In the genomic region with DNA sequence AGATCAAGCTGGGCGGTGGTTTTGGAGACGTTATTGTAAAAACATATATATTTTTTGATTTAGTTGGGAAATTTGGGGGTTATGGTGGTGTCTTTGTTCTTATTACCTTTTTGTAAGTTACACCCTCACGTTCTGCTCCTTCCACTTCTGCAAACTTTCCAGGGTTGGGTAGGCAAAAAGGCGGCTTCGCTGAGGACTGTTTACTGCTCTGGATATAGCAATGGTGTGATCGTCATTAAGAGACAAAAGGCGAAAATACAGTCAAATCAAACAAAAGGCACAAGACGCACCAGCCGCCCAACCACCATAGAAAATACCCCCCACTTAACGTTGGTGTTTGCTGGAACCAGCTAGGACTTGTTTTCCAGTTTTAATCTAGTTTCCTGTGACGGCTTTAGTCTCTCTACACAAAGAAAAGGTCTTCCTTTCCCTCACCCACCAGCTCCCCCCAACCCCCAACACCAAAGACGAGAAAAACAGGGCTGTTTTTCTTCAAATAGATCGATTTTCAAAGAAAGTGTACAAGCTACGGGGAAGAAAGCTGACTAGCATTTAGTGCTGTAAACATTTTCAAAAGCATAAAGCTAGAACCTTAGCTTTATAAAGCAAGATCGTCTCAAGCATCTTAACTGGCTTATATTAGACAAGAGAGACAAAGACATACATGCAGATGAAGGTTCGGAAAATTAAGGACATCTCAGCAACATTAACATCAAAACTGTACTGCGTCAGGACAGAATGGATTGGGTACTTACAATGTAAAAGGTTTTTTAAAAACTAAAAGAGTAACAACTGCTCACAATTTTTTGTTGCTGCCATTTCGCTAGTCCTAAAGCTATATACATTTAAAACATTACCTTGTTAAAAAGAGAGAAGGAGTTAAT, we compare ENCODE assay signal across 8 cellular contexts. TPM values are rescaled to one million over a fixed set of nuclear protein-coding genes. Genes with fewer than 3 reads are reported as not detected.
A peak's percentile ranks its signal among the peaks of the same experiment; 100 is the strongest.
DNase-seq lines count a peak whose midpoint lies in the region; ATAC-seq and TF ChIP-seq lines count a peak whose summit lies in the region.

No MANE protein-coding gene starts in this region.

- H3K4me1 ChIP-seq in psoas muscle, result peaks cover 40% of the 10 kb centered on the region

- H3K36me3 ChIP-seq in psoas muscle (ENCODE audit: insufficient read depth in 1 of 2, low read depth in 1 of 2), result peaks cover 0 to under 1% of the 10 kb centered on the region in 2 donors

- H3K27ac ChIP-seq in psoas muscle, result peak overlapping the region; percentile 100

- peak overlapping the region; percentile 86 for H3K4me3 ChIP-seq in psoas muscle

- CTCF ChIA-PET in activated CD4-positive, alpha-beta T cell treated with anti-CD3 and anti-CD28 coated beads for 36 hours (lab: Charles Lee), result interaction anchor here (0.6 to 13.0 kb wide), 15 partner anchors 7 to 1173 kb away, joined by 3 to 439 read pairs (median 4); partner anchors contain the start of genes OGFOD2, PSMD9 and RHOF
- CTCF ChIA-PET in activated naive CD4-positive, alpha-beta T cell treated with anti-CD3 and anti-CD28 coated beads, Interleukin-2, amount 10 ng/mL, durations not matched to agents 7 days and 5 days (lab: Charles Lee), result interaction anchor here (0.6 to 16.5 kb wide), 5 partner anchors 4 to 1406 kb away, joined by 3 to 575 read pairs (median 6); partner anchors contain the start of genes RHOF and SETD1B

- no peaks in the 10 kb centered on the region for H3K27me3 ChIP-seq in psoas muscle (ENCODE audit: insufficient read depth in 3 of 3, low read length in 2 of 3)

- peak; percentile 62 for DNase-seq in activated CD4-positive, alpha-beta T cell treated with anti-CD3 and anti-CD28 coated beads for 36 hours
- DNase-seq in activated CD4-positive, alpha-beta T cell treated with anti-CD3 and anti-CD28 coated beads, Interleukin-2, amount 50 U/mL, for 4 hours, result no peak
- DNase-seq in NCI-H82 treated with DMSO at 0.1 percent for 48 hours (lab: John Stamatoyannopoulos, UW; ENCODE audit: unreplicated experiment), result peak; percentile 72
- DNase-seq in activated naive CD4-positive, alpha-beta T cell treated with anti-CD3 and anti-CD28 coated beads, Interleukin-2, amount 10 ng/mL, durations not matched to agents 7 days and 5 days, result peak; percentile 63
- no peak for DNase-seq in glutamatergic neuron
- DNase-seq in psoas muscle, result no peak
- DNase-seq in epidermal melanocyte (ENCODE audit: insufficient read length, low spot score), result no peak

- no peaks in the 10 kb centered on the region for H3K27me3 Mint-ChIP-seq in activated CD4-positive, alpha-beta T cell treated with anti-CD3 and anti-CD28 coated beads for 36 hours
- peaks cover 3% of the 10 kb centered on the region for H3K27me3 Mint-ChIP-seq in activated naive CD4-positive, alpha-beta T cell treated with anti-CD3 and anti-CD28 coated beads, Interleukin-2, amount 10 ng/mL, durations not matched to agents 7 days and 5 days
- peaks cover 42% of the 10 kb centered on the region for H3K27me3 Mint-ChIP-seq in glutamatergic neuron (ENCODE audit: unreplicated experiment)

- H3K36me3 Mint-ChIP-seq in activated CD4-positive, alpha-beta T cell treated with anti-CD3 and anti-CD28 coated beads for 36 hours (ENCODE audit: low read depth), result peaks cover 40% of the 10 kb centered on the region
- H3K36me3 Mint-ChIP-seq in activated naive CD4-positive, alpha-beta T cell treated with anti-CD3 and anti-CD28 coated beads, Interleukin-2, amount 10 ng/mL, durations not matched to agents 7 days and 5 days, result peaks cover 55% of the 10 kb centered on the region
- H3K36me3 Mint-ChIP-seq in glutamatergic neuron (ENCODE audit: unreplicated experiment), result peaks cover 9% of the 10 kb centered on the region

- ATAC-seq in activated CD4-positive, alpha-beta T cell treated with anti-CD3 and anti-CD28 coated beads for 36 hours, result no peak
- ATAC-seq in psoas muscle (no peak), HG02885 (IDR thresholded peaks at IDR 0.05; ENCODE audit: poor library complexity, unreplicated experiment) (no peak)

- POLR2A ChIA-PET in activated CD4-positive, alpha-beta T cell treated with anti-CD3 and anti-CD28 coated beads for 36 hours (lab: Charles Lee), result interaction anchor here (0.6 to 3.4 kb wide), 4 partner anchors 9 to 1913 kb away, joined by 3 to 18 read pairs (median 8); partner anchors contain the start of gene RHOF

- peak overlapping the region; percentile 88 for H3K4me3 Mint-ChIP-seq in activated CD4-positive, alpha-beta T cell treated with anti-CD3 and anti-CD28 coated beads for 36 hours
- H3K4me3 Mint-ChIP-seq in activated naive CD4-positive, alpha-beta T cell treated with anti-CD3 and anti-CD28 coated beads, Interleukin-2, amount 10 ng/mL, durations not matched to agents 7 days and 5 days, result peak overlapping the region; percentile 91
- peak overlapping the region; percentile 98 for H3K4me3 Mint-ChIP-seq in glutamatergic neuron (ENCODE audit: unreplicated experiment)

- H3K27ac Mint-ChIP-seq in activated CD4-positive, alpha-beta T cell treated with anti-CD3 and anti-CD28 coated beads for 36 hours, result peak overlapping the region; percentile 99
- peak overlapping the region; percentile 99 for H3K27ac Mint-ChIP-seq in activated naive CD4-positive, alpha-beta T cell treated with anti-CD3 and anti-CD28 coated beads, Interleukin-2, amount 10 ng/mL, durations not matched to agents 7 days and 5 days
- peak overlapping the region; percentile 99 for H3K27ac Mint-ChIP-seq in glutamatergic neuron (ENCODE audit: unreplicated experiment)

- intact Hi-C loops in activated CD4-positive, alpha-beta T cell treated with anti-CD3 and anti-CD28 coated beads for 36 hours (cut with DNase I, micrococcal nuclease), result loop anchor here (1.0 to 10.0 kb wide), 9 partner anchors 12 to 1790 kb away; partner anchors contain the start of genes CAMKK2 (in 1 of the 2), CLIP1 (in 1 of the 2), KNTC1 (in 1 of the 2) and MLEC (in 1 of the 2)
- intact Hi-C loops in psoas muscle (cut with DNase I), result no loop called here

- 12 to 32% (median 18%) methylated on average over 18 of the region's 18 CpGs for WGBS in psoas muscle, 3 donors

- peaks cover 27% of the 10 kb centered on the region for H3K4me1 Mint-ChIP-seq in activated CD4-positive, alpha-beta T cell treated with anti-CD3 and anti-CD28 coated beads for 36 hours
- peaks cover 36% of the 10 kb centered on the region for H3K4me1 Mint-ChIP-seq in activated naive CD4-positive, alpha-beta T cell treated with anti-CD3 and anti-CD28 coated beads, Interleukin-2, amount 10 ng/mL, durations not matched to agents 7 days and 5 days
- H3K4me1 Mint-ChIP-seq in glutamatergic neuron (ENCODE audit: low read depth, unreplicated experiment), result peaks cover 21% of the 10 kb centered on the region

- no peak for TF ChIP-seq CTCF in glutamatergic neuron (IDR thresholded peaks at IDR 0.05; ENCODE audit: partially characterized antibody, unreplicated experiment)
- TF ChIP-seq CTCF in psoas muscle (IDR thresholded peaks at IDR 0.05), result no peak

- no peaks in the 10 kb centered on the region for H3K9me3 Mint-ChIP-seq in activated CD4-positive, alpha-beta T cell treated with anti-CD3 and anti-CD28 coated beads for 36 hours (ENCODE audit: low read depth)
- no peaks in the 10 kb centered on the region for H3K9me3 Mint-ChIP-seq in activated naive CD4-positive, alpha-beta T cell treated with anti-CD3 and anti-CD28 coated beads, Interleukin-2, amount 10 ng/mL, durations not matched to agents 7 days and 5 days
- H3K9me3 Mint-ChIP-seq in glutamatergic neuron (ENCODE audit: unreplicated experiment), result peaks cover 48% of the 10 kb centered on the region

- no peaks in the 10 kb centered on the region for H3K9me3 ChIP-seq in psoas muscle

RNA-seq across cellular contexts. Expression of gene SETD1B, which starts 2.0 kb away (rescaled TPM):
- 10 to 100 TPM; 13.7 to 14.0 TPM for total RNA-seq in activated CD4-positive, alpha-beta T cell treated with anti-CD3 and anti-CD28 coated beads for 36 hours
- total RNA-seq in glutamatergic neuron (ENCODE audit: unreplicated experiment) (35.0 TPM), psoas muscle (10 to 100 TPM in 3 of 4 donors, 1 to 10 TPM in 1; 9.2 to 13.0 (median 11.8) TPM)
- 1 to 10 TPM; 2.8 to 7.5 (median 3.0) TPM for polyA plus RNA-seq in psoas muscle

RNA-seq across cellular contexts. Expression of gene RHOF, which starts 8.4 kb away (rescaled TPM):
- total RNA-seq in activated CD4-positive, alpha-beta T cell treated with anti-CD3 and anti-CD28 coated beads for 36 hours, result 100 to 1,000 TPM in 1 of 2 experiments, 10 to 100 TPM in 1; 100.0 to 105 TPM
- total RNA-seq in glutamatergic neuron (ENCODE audit: unreplicated experiment), result 31.1 TPM
- total RNA-seq in psoas muscle, result 1 to 10 TPM; 3.3 to 4.8 (median 3.9) TPM
- polyA plus RNA-seq in psoas muscle, result 1 to 10 TPM; 1.4 to 4.3 (median 1.6) TPM

RNA-seq across cellular contexts. Expression of gene HPD, which starts 56.8 kb away (rescaled TPM):
- not detected for total RNA-seq in activated CD4-positive, alpha-beta T cell treated with anti-CD3 and anti-CD28 coated beads for 36 hours
- not detected for total RNA-seq in glutamatergic neuron (ENCODE audit: unreplicated experiment)
- 1 to 10 TPM; 1.1 to 3.3 (median 3.0) TPM for total RNA-seq in psoas muscle
- 1 to 10 TPM in 1 of 3 donors, under 1 TPM in 2; 0.67 to 1.6 (median 0.70) TPM for polyA plus RNA-seq in psoas muscle

Comparison
In these comparisons a context has a peak if more than half of its experiments do, and no peak if none do; other contexts are left out.
1. DNase-seq: peak in activated CD4-positive, alpha-beta T cell treated with anti-CD3 and anti-CD28 coated beads for 36 hours (single experiment), NCI-H82 treated with DMSO at 0.1 percent for 48 hours (single experiment) and activated naive CD4-positive, alpha-beta T cell treated with anti-CD3 and anti-CD28 coated beads, Interleukin-2, amount 10 ng/mL, durations not matched to agents 7 days and 5 days (single experiment); none in activated CD4-positive, alpha-beta T cell treated with anti-CD3 and anti-CD28 coated beads, Interleukin-2, amount 50 U/mL, for 4 hours (0 of 2), glutamatergic neuron (single experiment), psoas muscle (0 of 2) and epidermal melanocyte (single experiment).
2. intact Hi-C loops: an anchor here in activated CD4-positive, alpha-beta T cell treated with anti-CD3 and anti-CD28 coated beads for 36 hours (1.0 to 10.0 kb wide); none called in psoas muscle.
3. Peak in every context shown above with its lines, with median percentiles within 50 percentile points of each other: H3K27ac Mint-ChIP-seq and H3K4me3 Mint-ChIP-seq.